ENCODE assay signal across 18 cellular contexts in genomic region chr18:76720683-76721082, GRCh38.
DNase-seq lines count a peak whose midpoint lies in the region; ATAC-seq, FAIRE-seq and TF ChIP-seq lines count a peak whose summit lies in the region.
"Had no signal": no experiment of that assay in that cellular context is flagged by ENCODE, and none has a peak within 500 bp of the region (broad histone marks: within the 10 kb centered on the region; RNA-seq: fewer than 3 reads in every experiment).

No MANE protein-coding gene starts in this region.

- BruUV-seq in HepG2 (replicated peaks; lab: Mats Ljungman, UMichigan), result no TSS peak

- 50% methylated on average over 5 of the region's 5 CpGs for WGBS in HepG2 (ENCODE audit: low lambda C conversion rate)
- WGBS in right lobe of liver (ENCODE audit: insufficient coverage, low coverage, low lambda C conversion rate, missing lambda C conversion rate), result 55% methylated on average over 5 of the region's 5 CpGs

- TF ChIP-seq POLR2A in HepG2 (IDR thresholded peaks at IDR 0.05; ENCODE audit: insufficient read depth in 1 of 2, low read depth in 2 of 2, low read length in 2 of 2) (no peak), right lobe of liver (IDR thresholded peaks at IDR 0.05) (no peak)

- H3K4me1 Mint-ChIP-seq in central memory CD8-positive, alpha-beta T cell, result peaks cover 40% of the 10 kb centered on the region
- H3K4me1 Mint-ChIP-seq in stimulated activated naive CD8-positive, alpha-beta T cell treated with anti-CD3 and anti-CD28 coated beads, Interleukin-15, amount 100 ng/mL, for 72 hours, result peaks cover 38% of the 10 kb centered on the region

- peak overlapping the region; percentile 63 for H3K4me3 Mint-ChIP-seq in central memory CD8-positive, alpha-beta T cell
- peak overlapping the region; percentile 76 to 77 for H3K4me3 Mint-ChIP-seq in stimulated activated naive CD8-positive, alpha-beta T cell treated with anti-CD3 and anti-CD28 coated beads, Interleukin-15, amount 100 ng/mL, for 72 hours

- no peak overlapping the region for H2AFZ ChIP-seq in HepG2 (ENCODE audit: low read length)

- no peaks in the 10 kb centered on the region for H4K20me1 ChIP-seq in HepG2 (ENCODE audit: insufficient read depth, low read length)

- TF ChIP-seq RAD21 in HepG2 (CRISPR knock-in tag; IDR thresholded peaks at IDR 0.05), result no peak

- no peaks in the 10 kb centered on the region for H3K27me3 Mint-ChIP-seq in central memory CD8-positive, alpha-beta T cell
- peaks cover 61% of the 10 kb centered on the region for H3K27me3 Mint-ChIP-seq in stimulated activated naive CD8-positive, alpha-beta T cell treated with anti-CD3 and anti-CD28 coated beads, Interleukin-15, amount 100 ng/mL, for 72 hours

- FAIRE-seq in HepG2 (lab: Jason Lieb, UNC), result no peak
- FAIRE-seq: astrocyte, GM12878, TTC549 had no signal

- H3K9me3 ChIP-seq in HepG2 (ENCODE audit: low read length), result no peaks in the 10 kb centered on the region
- no peaks in the 10 kb centered on the region for H3K9me3 ChIP-seq in right lobe of liver
- H3K9me3 ChIP-seq: left lung had no signal

- no peak overlapping the region for H3K27ac ChIP-seq in HepG2 (ENCODE audit: extremely low read length, insufficient read depth, low read length)
- H3K27ac ChIP-seq in right lobe of liver, result no peak overlapping the region
- H3K27ac ChIP-seq: dorsolateral prefrontal cortex, left lung had no signal

- H3K4me3 ChIP-seq in HepG2 (replicated peaks in 1 of 3; ENCODE audit: insufficient read depth in 1 of 3, low read depth in 2 of 3, low read length in 3 of 3), result no peak overlapping the region
- H3K4me3 ChIP-seq in right lobe of liver, result no peak overlapping the region
- H3K4me3 ChIP-seq: dorsolateral prefrontal cortex, GM12878, left lung had no signal

- peaks cover 2% of the 10 kb centered on the region for H3K36me3 Mint-ChIP-seq in central memory CD8-positive, alpha-beta T cell (ENCODE audit: insufficient read depth)

- no peak for TF ChIP-seq EP300 in HepG2 (IDR thresholded peaks at IDR 0.05; ENCODE audit: low read depth in 2 of 2, low read length in 2 of 2)
- no peak for TF ChIP-seq EP300 in HepG2 (CRISPR knock-in tag; IDR thresholded peaks at IDR 0.05; ENCODE audit: borderline replicate concordance)

- H3K36me3 ChIP-seq in HepG2 (replicated peaks in 1 of 2; ENCODE audit: control insufficient read depth in 1 of 2, insufficient read depth in 2 of 2, low read length in 2 of 2) (no peaks in the 10 kb centered on the region), right lobe of liver (no peaks in the 10 kb centered on the region)
- H3K36me3 ChIP-seq: left lung had no signal

- POLR2A ChIA-PET in HepG2 (lab: Yijun Ruan, JAX), result no interaction called here

- H3K4me1 ChIP-seq in HepG2 (ENCODE audit: insufficient read depth, low read length), result no peaks in the 10 kb centered on the region
- no peaks in the 10 kb centered on the region for H3K4me1 ChIP-seq in right lobe of liver

- DNase-seq in HepG2 (ENCODE audit: low spot score), result no peak
- no peak for DNase-seq in right lobe of liver
- DNase-seq in NOMO-1 treated with DMSO at 0.1 percent for 48 hours (lab: John Stamatoyannopoulos, UW; ENCODE audit: unreplicated experiment), result peak; percentile 41
- no peak for DNase-seq in central memory CD8-positive, alpha-beta T cell (ENCODE audit: low spot score in 2 of 2)
- DNase-seq in stimulated activated naive CD8-positive, alpha-beta T cell treated with anti-CD3 and anti-CD28 coated beads, Interleukin-15, amount 100 ng/mL, for 72 hours, result no peak
- DNase-seq in epidermal melanocyte (ENCODE audit: insufficient read length, low spot score), result no peak
- no peak for DNase-seq in NCI-H2196 (lab: John Stamatoyannopoulos, UW; ENCODE audit: unreplicated experiment)
- DNase-seq in NCI-H82 treated with DMSO at 0.1 percent for 48 hours (lab: John Stamatoyannopoulos, UW; ENCODE audit: unreplicated experiment), result no peak
- DNase-seq: C1 segment of cervical spinal cord, dorsolateral prefrontal cortex, Kasumi-1, left lung, NCI-H2029 treated with DMSO at 0.1 percent for 48 hours, NCI-H69 had no signal

- no peaks in the 10 kb centered on the region for H3K9me3 Mint-ChIP-seq in central memory CD8-positive, alpha-beta T cell
- no peaks in the 10 kb centered on the region for H3K9me3 Mint-ChIP-seq in stimulated activated naive CD8-positive, alpha-beta T cell treated with anti-CD3 and anti-CD28 coated beads, Interleukin-15, amount 100 ng/mL, for 72 hours

- no peak overlapping the region for H3K4me2 ChIP-seq in HepG2 (ENCODE audit: low read depth, low read length)

- H3K27ac Mint-ChIP-seq in central memory CD8-positive, alpha-beta T cell (ENCODE audit: low read depth), result peak overlapping the region; percentile 9
- H3K27ac Mint-ChIP-seq in stimulated activated naive CD8-positive, alpha-beta T cell treated with anti-CD3 and anti-CD28 coated beads, Interleukin-15, amount 100 ng/mL, for 72 hours, result peak overlapping the region in 1 of 2 donors; percentile 66

- H3K9ac ChIP-seq in HepG2 (ENCODE audit: insufficient read depth, low read depth, low read length), result no peak overlapping the region

- in situ Hi-C loops in HepG2 (cut with HindIII; ENCODE audit: extremely low pct_ligation_motif_present, low pct_unique_long_range_greater_than_20kb), result no loop called here

- ATAC-seq in HepG2 (no peak), right lobe of liver (no peak)
- ATAC-seq in central memory CD8-positive, alpha-beta T cell (replicated peaks; ENCODE audit: extremely low read depth, poor library complexity, severe bottlenecking), result no peak
- ATAC-seq in stimulated activated naive CD8-positive, alpha-beta T cell treated with anti-CD3 and anti-CD28 coated beads, Interleukin-15, amount 100 ng/mL, for 72 hours, result no peak
- ATAC-seq: GM12878, left lung, Right ventricle myocardium inferior had no signal

- no peaks in the 10 kb centered on the region for H3K79me2 ChIP-seq in HepG2 (ENCODE audit: insufficient read depth, low read length)

- CTCF ChIA-PET in HepG2 (lab: Yijun Ruan, JAX; ENCODE audit: low intra/inter-chr PET ratio, low total read pairs), result no interaction called here

- intact Hi-C loops in HepG2 (cut with micrococcal nuclease; ENCODE audit: unreplicated experiment), result no loop called here
- intact Hi-C loops in right lobe of liver (cut with DNase I), result no loop called here

- TF ChIP-seq CTCF in HepG2 (CRISPR knock-in tag; IDR thresholded peaks at IDR 0.05) (no peak), right lobe of liver (IDR thresholded peaks at IDR 0.05) (no peak)

- H3K27me3 ChIP-seq in HepG2 (ENCODE audit: control insufficient read depth in 1 of 2, insufficient read depth in 2 of 2, low read length in 2 of 2) (peaks cover 1 to 20% of the 10 kb centered on the region in 2 experiments; a peak in 3 of 5 replicates), right lobe of liver (no peaks in the 10 kb centered on the region)
- H3K27me3 ChIP-seq: left lung had no signal

TF ChIP-seq in HepG2, 621 proteins besides CTCF, POLR2A, EP300 and RAD21:
- TF ChIP-seq ZNF30 (CRISPR knock-in tag; IDR thresholded peaks at IDR 0.05), result no peak
- peak; percentile 74 for TF ChIP-seq CEBPG (CRISPR knock-in tag; IDR thresholded peaks at IDR 0.05)
- TF ChIP-seq TERF1 (CRISPR knock-in tag; IDR thresholded peaks at IDR 0.05), result no peak
- TF ChIP-seq ZNF839 (CRISPR knock-in tag; IDR thresholded peaks at IDR 0.05; ENCODE audit: borderline replicate concordance), result no peak
- peak; percentile 94 for TF ChIP-seq CEBPB (IDR thresholded peaks at IDR 0.05; ENCODE audit: borderline replicate concordance, low read depth, low read length)
- TF ChIP-seq HNF4G (IDR thresholded peaks at IDR 0.05; ENCODE audit: borderline replicate concordance, low read depth, low read length), result no peak
- TF ChIP-seq HNF4G (CRISPR knock-in tag; IDR thresholded peaks at IDR 0.05; ENCODE audit: borderline replicate concordance, low read depth), result no peak
